Comparison of ENCODE assay signal across 8 cellular contexts in genomic region chr1:201792534-201793305, GRCh38. TPM values are rescaled to one million over a fixed set of nuclear protein-coding genes. Genes with fewer than 3 reads are reported as not detected.
A peak's percentile ranks its signal among the peaks of the same experiment; 100 is the strongest.
DNase-seq lines count a peak whose midpoint lies in the region; ATAC-seq, FAIRE-seq and TF ChIP-seq lines count a peak whose summit lies in the region.

No MANE protein-coding gene starts in this region.

- no peak overlapping the region for H3K4me2 ChIP-seq in H1 (ENCODE audit: insufficient read depth in 1 of 2, low read depth in 2 of 2, low read length in 2 of 2)
- no peak overlapping the region for H3K4me2 ChIP-seq in mesenchymal stem cell (ENCODE audit: low read length, poor library complexity, severe bottlenecking)

- H3K27me3 ChIP-seq in CD8-positive, alpha-beta memory T cell (ENCODE audit: insufficient read depth, low read length, poor library complexity, severe bottlenecking) = no peaks in the 10 kb centered on the region
- H3K27me3 ChIP-seq in HL-60 (ENCODE audit: insufficient read depth, poor library complexity, severe bottlenecking) (no peaks in the 10 kb centered on the region), H1 (replicated peaks in 1 of 4; ENCODE audit: control insufficient read depth in 3 of 4, extremely low read depth in 1 of 4, insufficient read depth in 3 of 4, low read length in 3 of 4) (no peaks in the 10 kb centered on the region), mesenchymal stem cell (ENCODE audit: control insufficient read depth in 1 of 2, insufficient read depth in 1 of 2, low read length in 2 of 2) (no peaks in the 10 kb centered on the region)

- H2BK12ac ChIP-seq in H1 (ENCODE audit: low read depth, low read length) (no peak overlapping the region), mesenchymal stem cell (ENCODE audit: low read length in 2 of 2) (peak overlapping the region; percentile 76 to 100)

- H3K36me3 ChIP-seq in CD8-positive, alpha-beta memory T cell (ENCODE audit: insufficient read depth, low read length) = no peaks in the 10 kb centered on the region
- H3K36me3 ChIP-seq in H1 (ENCODE audit: control insufficient read depth in 2 of 4, insufficient read depth in 4 of 4, low read length in 3 of 4) (peaks cover 19 to 62% (median 43%) of the 10 kb centered on the region in 4 experiments), mesenchymal stem cell (ENCODE audit: control insufficient read depth in 1 of 2, insufficient read depth in 2 of 2, low read depth in 1 of 2, low read length in 2 of 2) (peaks cover 37 to 93% of the 10 kb centered on the region in 2 experiments)

- no peak overlapping the region for H4K5ac ChIP-seq in H1 (ENCODE audit: insufficient read length, low read depth, low read length)

- peak; percentile 82 for FAIRE-seq in H1 (lab: Jason Lieb, UNC)

- H4K91ac ChIP-seq in H1 (replicated peaks; ENCODE audit: insufficient read length, low read length) (no peak overlapping the region), mesenchymal stem cell (ENCODE audit: low read length) (peak overlapping the region; percentile 99)

- H3K4me3 ChIP-seq in CD8-positive, alpha-beta memory T cell (ENCODE audit: low read length) = no peak overlapping the region
- H3K4me3 ChIP-seq in HL-60 (replicated peaks; ENCODE audit: insufficient read depth, low read length) (no peak overlapping the region), H1 (ENCODE audit: extremely low read depth in 1 of 4, insufficient read depth in 2 of 4, low read depth in 3 of 4, low read length in 4 of 4) (no peak overlapping the region), mesenchymal stem cell (ENCODE audit: insufficient read depth in 1 of 2, low read depth in 1 of 2, low read length in 2 of 2) (no peak overlapping the region)

- H4K20me1 ChIP-seq in H1 (replicated peaks in 1 of 2; ENCODE audit: control insufficient read depth in 1 of 2, insufficient read depth in 2 of 2, low read length in 2 of 2) = no peaks in the 10 kb centered on the region

- H2BK120ac ChIP-seq in H1 (replicated peaks; ENCODE audit: low read depth, low read length) = no peak overlapping the region
- H2BK120ac ChIP-seq in mesenchymal stem cell (ENCODE audit: low read depth, low read length) = peak overlapping the region; percentile 98

- TF ChIP-seq CTCF in HL-60 (IDR thresholded peaks at IDR 0.05; ENCODE audit: insufficient read depth, low read length) = peak; percentile 98
- peak; percentile 94 for TF ChIP-seq CTCF in activated CD8-positive, alpha-beta T cell treated with anti-CD3 and anti-CD28 coated beads for 36 hours (IDR thresholded peaks at IDR 0.05)
- peak; percentile 80 to 99 (median 96) for TF ChIP-seq CTCF in H1 (IDR thresholded peaks at IDR 0.05; ENCODE audit: control extremely low read depth in 1 of 3, insufficient read depth in 1 of 3, low read depth in 1 of 3, low read length in 3 of 3)

- no peak overlapping the region for H3K4ac ChIP-seq in H1 (replicated peaks; ENCODE audit: insufficient read length, low read depth, low read length)
- H3K4ac ChIP-seq in mesenchymal stem cell (ENCODE audit: low read depth in 1 of 2, low read length in 2 of 2) = peak overlapping the region; percentile 35 to 98

- no peak for TF ChIP-seq POLR2A in H1 (IDR thresholded peaks at IDR 0.05; ENCODE audit: control extremely low read depth in 1 of 2, low read depth in 2 of 2, low read length in 2 of 2)

- H3K4me3 Mint-ChIP-seq in CD8-positive, alpha-beta memory T cell = no peak overlapping the region
- H3K4me3 Mint-ChIP-seq in activated CD8-positive, alpha-beta T cell treated with anti-CD3 and anti-CD28 coated beads for 36 hours = no peak overlapping the region

- DNase-seq in CD8-positive, alpha-beta memory T cell = peak; percentile 6 to 62 (median 28)
- DNase-seq in HL-60 (ENCODE audit: low read depth in 1 of 2, low spot score in 1 of 2) = peak; percentile 42 to 61
- DNase-seq in NCI-H82 (lab: John Stamatoyannopoulos, UW) = peak; percentile 93
- peak; percentile 66 for DNase-seq in activated CD8-positive, alpha-beta T cell treated with anti-CD3 and anti-CD28 coated beads for 36 hours
- peak; percentile 71 to 87 for DNase-seq in H1 (ENCODE audit: low read depth in 1 of 2, low spot score in 2 of 2)
- DNase-seq in mesenchymal stem cell = peak; percentile 90
- peak; percentile 3 for DNase-seq in stimulated activated CD8-positive, alpha-beta memory T cell treated with anti-CD3 and anti-CD28 coated beads, Interleukin-15, amount 100 ng/mL, for 24 hours (ENCODE audit: low read depth)
- DNase-seq in cortex of kidney (lab: John Stamatoyannopoulos, UW) = no peak

- no peak overlapping the region for H2BK20ac ChIP-seq in H1 (ENCODE audit: low read length)

- no peaks in the 10 kb centered on the region for H3K79me2 ChIP-seq in H1 (ENCODE audit: control insufficient read depth in 1 of 2, insufficient read depth in 2 of 2, low read length in 2 of 2)

- no peaks in the 10 kb centered on the region for H3K79me1 ChIP-seq in H1 (ENCODE audit: low read depth, low read length)
- peaks cover 18% of the 10 kb centered on the region for H3K79me1 ChIP-seq in mesenchymal stem cell (replicated peaks; ENCODE audit: low read length, poor library complexity, severe bottlenecking)

- TF ChIP-seq RAD21 in H1 (IDR thresholded peaks at IDR 0.05 in 1 of 2, conservative IDR thresholded peaks at IDR 0.05 in 1 of 2; ENCODE audit: low read depth in 2 of 2, low read length in 2 of 2) = peak; percentile 99 to 100

- H3K9ac ChIP-seq in H1 (replicated peaks in 1 of 4; ENCODE audit: extremely low read depth in 1 of 4, low read depth in 3 of 4, low read length in 3 of 4) (no peak overlapping the region), mesenchymal stem cell (ENCODE audit: low read length) (peak overlapping the region; percentile 52)

- no peak overlapping the region for H4K8ac ChIP-seq in H1 (ENCODE audit: extremely low read depth, insufficient read depth, low read length)
- H4K8ac ChIP-seq in mesenchymal stem cell (ENCODE audit: low read length) = peak overlapping the region; percentile 96

- peaks cover 3% of the 10 kb centered on the region; the same call in 1 of the 2 replicates for H3K23me2 ChIP-seq in H1 (ENCODE audit: low read depth, low read length)

- peaks cover 0 to 4% of the 10 kb centered on the region in 2 donors for H3K27me3 Mint-ChIP-seq in CD8-positive, alpha-beta memory T cell
- no peaks in the 10 kb centered on the region for H3K27me3 Mint-ChIP-seq in activated CD8-positive, alpha-beta T cell treated with anti-CD3 and anti-CD28 coated beads for 36 hours

- no peak overlapping the region for H3K56ac ChIP-seq in H1 (replicated peaks; ENCODE audit: insufficient read length, low read depth, low read length)

- H3K9me3 ChIP-seq in CD8-positive, alpha-beta memory T cell (ENCODE audit: low read length) = no peaks in the 10 kb centered on the region
- H3K9me3 ChIP-seq in H1 (ENCODE audit: insufficient read depth in 2 of 2, low read depth in 1 of 2, low read length in 1 of 2) = no peaks in the 10 kb centered on the region
- no peaks in the 10 kb centered on the region for H3K9me3 ChIP-seq in mesenchymal stem cell (ENCODE audit: control insufficient read depth, low read length)

- peaks cover 0 to 37% (median 2%) of the 10 kb centered on the region in 3 donors for H3K36me3 Mint-ChIP-seq in CD8-positive, alpha-beta memory T cell
- no peaks in the 10 kb centered on the region for H3K36me3 Mint-ChIP-seq in activated CD8-positive, alpha-beta T cell treated with anti-CD3 and anti-CD28 coated beads for 36 hours (ENCODE audit: low read depth)

- H3K14ac ChIP-seq in H1 (ENCODE audit: insufficient read length) (no peak overlapping the region), mesenchymal stem cell (ENCODE audit: low read length in 2 of 2) (no peak overlapping the region)

- H3K4me1 Mint-ChIP-seq in CD8-positive, alpha-beta memory T cell = no peaks in the 10 kb centered on the region
- H3K4me1 Mint-ChIP-seq in activated CD8-positive, alpha-beta T cell treated with anti-CD3 and anti-CD28 coated beads for 36 hours (ENCODE audit: low read depth) = peaks cover 9% of the 10 kb centered on the region

- ATAC-seq in activated CD8-positive, alpha-beta T cell treated with anti-CD3 and anti-CD28 coated beads for 36 hours = peak; percentile 82

- intact Hi-C loops in activated CD8-positive, alpha-beta T cell treated with anti-CD3 and anti-CD28 coated beads for 36 hours (cut with micrococcal nuclease) = loop anchor here (2.0 to 5.0 kb wide), 2 partner anchors 84 to 235 kb away; no protein-coding TSS in a partner anchor

- H2AFZ ChIP-seq in H1 (ENCODE audit: low read length) (no peak overlapping the region), mesenchymal stem cell (ENCODE audit: low read depth, low read length) (no peak overlapping the region)

- CTCF ChIA-PET in CD8-positive, alpha-beta memory T cell (lab: Charles Lee) = interaction anchor here (0.8 to 9.2 kb wide), 11 partner anchors 9 to 280 kb away, joined by 3 to 90 read pairs (median 4); partner anchors contain the start of gene IPO9
- CTCF ChIA-PET in activated CD8-positive, alpha-beta T cell treated with anti-CD3 and anti-CD28 coated beads for 36 hours (lab: Charles Lee) = interaction anchor here (0.6 to 15.2 kb wide), 32 partner anchors 9 to 468 kb away, joined by 3 to 258 read pairs (median 5); no protein-coding TSS in a partner anchor
- CTCF ChIA-PET in H1 (lab: Charles Lee; ENCODE audit: partially characterized antibody) = interaction anchor here (0.5 to 19.1 kb wide), 74 partner anchors 9 to 676 kb away, joined by 3 to 823 read pairs (median 4); no protein-coding TSS in a partner anchor

- POLR2A ChIA-PET in CD8-positive, alpha-beta memory T cell (lab: Charles Lee) = no interaction called here
- POLR2A ChIA-PET in activated CD8-positive, alpha-beta T cell treated with anti-CD3 and anti-CD28 coated beads for 36 hours (lab: Charles Lee) = interaction anchor here (1.1 kb wide), 1 partner anchor 231 kb away, joined by 3 read pairs; no protein-coding TSS in a partner anchor
- POLR2A ChIA-PET in H1 (lab: Charles Lee; ENCODE audit: partially characterized antibody) = interaction anchor here (1.0 kb wide), 2 partner anchors 84 to 233 kb away, joined by 3 read pairs; no protein-coding TSS in a partner anchor

- H2BK5ac ChIP-seq in H1 (ENCODE audit: low read depth, low read length) (no peak overlapping the region), mesenchymal stem cell (ENCODE audit: low read depth, low read length, poor library complexity, severe bottlenecking) (no peak overlapping the region)

- WGBS in H1 (ENCODE audit: extremely low coverage in 1 of 2, insufficient coverage in 1 of 2, insufficient read length in 1 of 2, insufficient replicate concordance in 2 of 2, low coverage in 1 of 2, low lambda C conversion rate in 2 of 2, missing lambda C conversion rate in 1 of 2), 2 experiments = 75% methylated on average over 9 of the region's 9 CpGs; no CpG with 5 or more reads in 1 of the 2 experiments
- WGBS in mesenchymal stem cell = 55% methylated on average over 9 of the region's 9 CpGs

- H2AK5ac ChIP-seq in H1 (ENCODE audit: low read depth, low read length) (no peak overlapping the region), mesenchymal stem cell (ENCODE audit: low read length, severe bottlenecking) (peak overlapping the region; percentile 92)

- H3K23ac ChIP-seq in H1 (ENCODE audit: insufficient read length) (no peak overlapping the region), mesenchymal stem cell (ENCODE audit: low read length in 2 of 2) (peak overlapping the region in 1 of 2 experiments; percentile 81)

- TF ChIP-seq EP300 in H1 (IDR thresholded peaks at IDR 0.05; ENCODE audit: borderline replicate concordance in 1 of 2, low read depth in 2 of 2, low read length in 2 of 2) = no peak

- no peak overlapping the region for H3K27ac ChIP-seq in CD8-positive, alpha-beta memory T cell (ENCODE audit: low read depth, low read length)
- H3K27ac ChIP-seq in HL-60 (replicated peaks) (no peak overlapping the region), H1 (ENCODE audit: low read depth, low read length) (no peak overlapping the region), mesenchymal stem cell (ENCODE audit: low read length, poor library complexity, severe bottlenecking) (no peak overlapping the region)

- H3K9me3 Mint-ChIP-seq in CD8-positive, alpha-beta memory T cell = no peaks in the 10 kb centered on the region
- no peaks in the 10 kb centered on the region for H3K9me3 Mint-ChIP-seq in activated CD8-positive, alpha-beta T cell treated with anti-CD3 and anti-CD28 coated beads for 36 hours

- peak overlapping the region in 1 of 8 donors; percentile 2 for H3K27ac Mint-ChIP-seq in CD8-positive, alpha-beta memory T cell
- no peak overlapping the region for H3K27ac Mint-ChIP-seq in activated CD8-positive, alpha-beta T cell treated with anti-CD3 and anti-CD28 coated beads for 36 hours

- H2BK15ac ChIP-seq in H1 (ENCODE audit: low read length) = no peak overlapping the region
- peak overlapping the region; percentile 62 for H2BK15ac ChIP-seq in mesenchymal stem cell (ENCODE audit: low read depth, poor library complexity, severe bottlenecking)

- no peaks in the 10 kb centered on the region for H3K4me1 ChIP-seq in CD8-positive, alpha-beta memory T cell (ENCODE audit: insufficient read depth, low read length)
- no peaks in the 10 kb centered on the region for H3K4me1 ChIP-seq in H1 (replicated peaks in 1 of 4; ENCODE audit: control insufficient read depth in 3 of 4, insufficient read depth in 4 of 4, low read length in 3 of 4)
- peaks cover 17% of the 10 kb centered on the region for H3K4me1 ChIP-seq in mesenchymal stem cell (ENCODE audit: control insufficient read depth, insufficient read depth, low read depth, low read length)

- H3K18ac ChIP-seq in H1 (ENCODE audit: extremely low read depth, low read length) (no peak overlapping the region), mesenchymal stem cell (ENCODE audit: low read depth in 1 of 2, low read length in 2 of 2) (peak overlapping the region; percentile 97 to 99)

RNA-seq across cellular contexts. Expression of gene IPO9, which starts 36.2 kb away (rescaled TPM):
- 10 to 100 TPM; 65.2 to 71.2 TPM for total RNA-seq in CD8-positive, alpha-beta memory T cell
- 27.8 TPM for polyA plus RNA-seq in CD8-positive, alpha-beta memory T cell
- 10 to 100 TPM; 64.6 to 67.5 TPM for total RNA-seq in activated CD8-positive, alpha-beta T cell treated with anti-CD3 and anti-CD28 coated beads for 36 hours
- 122 and 124 TPM in 2 replicates for total RNA-seq in H1 (2021; fragmentation: NEBNext Ultra II Directional; extraction: Animal tissue kit (Norgen Biotek cat#: 25700))
- 60.4 and 61.0 TPM in 2 replicates for polyA plus RNA-seq in H1 (2011; rRNA removed)
- 52.6 TPM for polyA plus RNA-seq in H1 (2011; cell fraction: cytosol; rRNA removed)
- polyA plus RNA-seq in H1 (2011; cell fraction: nucleus; rRNA removed) = 86.1 TPM
- 54.4 to 90.7 TPM (median 74.8 TPM) in 4 replicates for polyA plus RNA-seq in H1 (2012, experiment 1 of 2)
- polyA plus RNA-seq in H1 (2012, experiment 2 of 2) = 10.5 TPM
- polyA plus RNA-seq in H1 (2013, experiment 1 of 2) = 49.5 TPM
- 50.6 TPM for polyA plus RNA-seq in H1 (2013, experiment 2 of 2)
- polyA minus RNA-seq in H1 (2011; rRNA and poly(A)+ RNA removed) = 108 and 162 TPM in 2 replicates
- polyA minus RNA-seq in H1 (2011; cell fraction: cytosol; rRNA and poly(A)+ RNA removed) = 54.3 TPM
- 55.7 TPM for polyA minus RNA-seq in H1 (2011; cell fraction: nucleus; rRNA and poly(A)+ RNA removed)
- polyA plus RNA-seq in mesenchymal stem cell (2013, experiment 1 of 2) = 30.8 TPM
- polyA plus RNA-seq in mesenchymal stem cell (2013, experiment 2 of 2) = 34.0 TPM
